ENCODE assay signal across 22 cellular contexts in the genomic region with DNA sequence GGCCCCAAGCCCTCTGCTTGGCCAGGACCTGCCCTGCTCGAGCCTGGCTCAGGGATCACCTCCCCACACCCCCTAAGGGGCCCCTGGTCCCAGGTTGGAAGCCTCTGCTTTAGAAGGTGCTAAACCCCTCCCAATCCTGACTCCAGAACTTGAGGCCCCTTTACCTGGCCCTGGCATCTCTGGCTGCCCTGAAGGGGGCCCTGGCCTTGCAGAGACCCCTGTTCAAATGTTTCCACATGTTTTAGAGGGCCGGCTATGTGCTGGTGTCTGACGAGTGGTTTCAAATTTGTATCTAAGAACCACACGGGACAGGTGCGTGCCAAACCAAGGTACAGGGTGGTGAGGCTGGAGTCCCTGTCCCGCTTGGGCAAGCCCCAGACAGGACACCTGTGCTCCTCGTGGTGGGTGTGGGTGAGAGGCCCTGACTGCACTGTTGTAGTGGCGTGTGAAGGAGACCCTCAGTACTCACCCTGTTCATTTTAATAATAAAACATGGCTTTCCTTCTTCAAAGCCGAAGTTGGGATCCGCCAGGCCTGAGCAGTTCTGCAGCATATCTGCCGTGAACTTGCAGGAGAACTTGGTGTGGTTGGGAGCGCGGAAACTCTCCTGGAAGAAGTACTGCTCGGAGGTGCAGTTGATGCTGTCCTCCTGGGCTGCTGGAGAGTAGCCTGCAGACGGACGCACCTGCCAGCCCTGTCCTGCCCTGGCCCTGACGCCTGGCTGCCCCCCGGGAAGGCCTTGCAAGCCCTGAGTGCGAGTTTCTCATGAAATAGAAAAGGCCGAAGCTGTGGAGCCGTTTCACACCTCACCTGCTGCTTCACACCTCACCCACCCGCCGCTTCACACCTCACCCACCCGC. TPM values are rescaled to one million over a fixed set of nuclear protein-coding genes. Genes with fewer than 3 reads are reported as not detected.
DNase-seq lines count a peak whose midpoint lies in the region; ATAC-seq and TF ChIP-seq lines count a peak whose summit lies in the region.
"Had no signal": no experiment of that assay in that cellular context is flagged by ENCODE, and none has a peak within 500 bp of the region (broad histone marks: within the 10 kb centered on the region; RNA-seq: fewer than 3 reads in every experiment).

No MANE protein-coding gene starts in this region.

- H3K4me1 ChIP-seq in Peyer's patch: peaks cover 0 to 6% (median 0%) of the 10 kb centered on the region in 4 donors
- peaks cover 0 to 2% of the 10 kb centered on the region in 2 donors for H3K4me1 ChIP-seq in left lung
- peaks cover 0 to 31% (median 9%) of the 10 kb centered on the region in 6 donors for H3K4me1 ChIP-seq in spleen

- H3K27me3 ChIP-seq in Peyer's patch (no peaks in the 10 kb centered on the region), left lung (no peaks in the 10 kb centered on the region), spleen (replicated peaks in 1 of 7) (peaks cover 0 to 6% (median 0%) of the 10 kb centered on the region in 7 donors)
- H3K27me3 ChIP-seq: cardiac muscle cell, suprapubic skin had no signal

- H3K27ac ChIP-seq in Peyer's patch (no peak overlapping the region), left lung (no peak overlapping the region), spleen (no peak overlapping the region)
- H3K27ac ChIP-seq: C4-2B, cardiac muscle cell, neutrophil, suprapubic skin had no signal

- no peaks in the 10 kb centered on the region for H3K36me3 ChIP-seq in Peyer's patch
- H3K36me3 ChIP-seq in left lung: no peaks in the 10 kb centered on the region
- H3K36me3 ChIP-seq in spleen: no peaks in the 10 kb centered on the region
- H3K36me3 ChIP-seq: cardiac muscle cell, neutrophil, suprapubic skin had no signal

- H3K9me3 ChIP-seq in Peyer's patch (no peaks in the 10 kb centered on the region), left lung (no peaks in the 10 kb centered on the region), spleen (no peaks in the 10 kb centered on the region)
- H3K9me3 ChIP-seq: neutrophil, SK-N-SH, suprapubic skin had no signal

- peak; percentile 54 for DNase-seq in activated effector memory CD4-positive, alpha-beta T cell treated with anti-CD3 and anti-CD28 coated beads, Interleukin-2, amount 50 U/mL, for 16 hours
- no peak for DNase-seq in activated effector memory CD4-positive, alpha-beta T cell treated with Interleukin-2 at 50 U/mL for 16 hours
- peak in 2 of 3 donors; percentile 21 to 34 for DNase-seq in Peyer's patch
- peak; percentile 15 to 57 for DNase-seq in left lung
- peak; percentile 64 for DNase-seq in spleen
- no peak for DNase-seq in ACHN
- no peak for DNase-seq in stimulated activated CD4-positive, alpha-beta T cell treated with anti-CD3 and anti-CD28 coated beads, Interleukin-4, amount 100 ng/mL, for 24 hours
- DNase-seq: amygdala, HFFc6, NCI-H510A treated with DMSO at 0.1 percent for 48 hours had no signal

- 85 to 91% (median 86%) methylated on average over 24 of the region's 24 CpGs for WGBS in spleen, 5 donors

- intact Hi-C loops in left lung (cut with DNase I) (no loop called here), spleen (cut with DNase I; ENCODE audit: low total_unique reads) (no loop called here)

- no peak for TF ChIP-seq POLR2A in Peyer's patch (IDR thresholded peaks at IDR 0.05)
- no peak for TF ChIP-seq POLR2A in spleen (IDR thresholded peaks at IDR 0.05)

- in situ Hi-C loops in ACHN (cut with HindIII; ENCODE audit: low pct_ligation_motif_present, low pct_unique_long_range_greater_than_20kb, low sequenced_read_pairs): no loop called here

- TF ChIP-seq CTCF in Peyer's patch (IDR thresholded peaks at IDR 0.05): no peak
- TF ChIP-seq CTCF in left lung (IDR thresholded peaks at IDR 0.05): no peak
- TF ChIP-seq CTCF in spleen (IDR thresholded peaks at IDR 0.05 in 8 of 11, conservative IDR thresholded peaks at IDR 0.05 in 3 of 11): no peak

- H3K4me3 ChIP-seq in Peyer's patch: no peak overlapping the region
- H3K4me3 ChIP-seq in left lung: no peak overlapping the region
- no peak overlapping the region for H3K4me3 ChIP-seq in spleen
- H3K4me3 ChIP-seq: cardiac muscle cell, suprapubic skin had no signal

- no peak for ATAC-seq in left lung
- ATAC-seq in GM18502 (IDR thresholded peaks at IDR 0.05; ENCODE audit: poor library complexity, unreplicated experiment): no peak
- ATAC-seq: activated CD4-positive, CD25-positive, alpha-beta regulatory T cell treated with anti-CD3 and anti-CD28 coated beads, Interleukin-2, amount 50 U/mL, for 24 hours; left colon had no signal

RNA-seq across cellular contexts. Expression of a gene that starts 5.4 kb away (rescaled TPM):
- total RNA-seq in Peyer's patch (not detected), left lung (not detected), spleen (under 1 TPM in 3 of 7 donors, not detected in 4; 0.32 to 0.46 (median 0.43) TPM)
- polyA plus RNA-seq in spleen: under 1 TPM; 0.09 to 0.15 (median 0.13) TPM
- total RNA-seq: A673, cardiac muscle cell, frontal cortex, G401, HFFc6, left colon, suprapubic skin had no signal
- polyA plus RNA-seq: SK-N-SH had no signal

RNA-seq across cellular contexts. Expression of a gene that starts 14.4 kb away (rescaled TPM):
- total RNA-seq in Peyer's patch (1 to 10 TPM in 1 of 4 donors, under 1 TPM in 1, not detected in 2; 0.88 to 1.7 TPM), left lung (under 1 TPM in 1 of 2 donors, not detected in 1; 0.21 TPM), spleen (not detected)
- polyA plus RNA-seq in spleen: not detected
- total RNA-seq: A673, HFFc6, suprapubic skin had no signal
- polyA plus RNA-seq: esophagus had no signal

Comparison
In these comparisons a context has a peak if more than half of its experiments do, and no peak if none do; other contexts are left out.
1. DNase-seq: peak in activated effector memory CD4-positive, alpha-beta T cell treated with anti-CD3 and anti-CD28 coated beads, Interleukin-2, amount 50 U/mL, for 16 hours (single experiment), Peyer's patch (2 of 3), left lung (2 of 2) and spleen (single experiment); none in activated effector memory CD4-positive, alpha-beta T cell treated with Interleukin-2 at 50 U/mL for 16 hours (single experiment), ACHN (single experiment) and stimulated activated CD4-positive, alpha-beta T cell treated with anti-CD3 and anti-CD28 coated beads, Interleukin-4, amount 100 ng/mL, for 24 hours (single experiment).